Comparison of ENCODE assay signal across 9 cellular contexts in genomic region chr5:67149933-67150523, GRCh38. TPM values are rescaled to one million over a fixed set of nuclear protein-coding genes. Genes with fewer than 3 reads are reported as not detected.
A peak's percentile ranks its signal among the peaks of the same experiment; 100 is the strongest.
DNase-seq lines count a peak whose midpoint lies in the region; ATAC-seq and TF ChIP-seq lines count a peak whose summit lies in the region.
"Had no signal": no experiment of that assay in that cellular context is flagged by ENCODE, and none has a peak within 500 bp of the region (broad histone marks: within the 10 kb centered on the region; RNA-seq: fewer than 3 reads in every experiment).

No MANE protein-coding gene starts in this region.

- no peaks in the 10 kb centered on the region for H3F3A ChIP-seq in PC-9 (ENCODE audit: insufficient read depth, low read depth)

- WGBS in neuronal stem cell (ENCODE audit: extremely low coverage in 2 of 2, insufficient read length in 2 of 2, insufficient replicate concordance in 1 of 2), 2 donors: no CpG with 5 or more reads among the region's 1 CpG

- no TSS peak for BruUV-seq in PC-9 (replicated peaks; lab: Mats Ljungman, UMichigan)

- H3K9me2 ChIP-seq in PC-9 (ENCODE audit: insufficient read depth): no peaks in the 10 kb centered on the region

- no peak overlapping the region for H3K27ac ChIP-seq in PC-9
- H3K27ac ChIP-seq in neuronal stem cell (replicated peaks; ENCODE audit: low read length): no peak overlapping the region

- H3K36me3 ChIP-seq in PC-9 (ENCODE audit: low read depth) (peaks cover 27% of the 10 kb centered on the region; the same call in 1 of the 2 replicates), neuronal stem cell (replicated peaks in 1 of 2; ENCODE audit: control insufficient read depth in 2 of 2, insufficient read depth in 2 of 2, low read length in 2 of 2) (peaks cover 0 to 35% of the 10 kb centered on the region in 2 donors)

- H3K9me3 ChIP-seq in PC-9 (ENCODE audit: insufficient read depth, low read depth) (no peaks in the 10 kb centered on the region), neuronal stem cell (replicated peaks in 1 of 2; ENCODE audit: control insufficient read depth in 2 of 2, insufficient read depth in 1 of 2, low read depth in 1 of 2, low read length in 2 of 2) (peaks cover 0 to 2% of the 10 kb centered on the region in 2 donors)

- H4K20me1 ChIP-seq in PC-9 (ENCODE audit: insufficient read depth): no peaks in the 10 kb centered on the region

- H3K4me1 ChIP-seq in PC-9 (replicated peaks; ENCODE audit: insufficient read depth): no peaks in the 10 kb centered on the region; the same call in 1 of the 2 replicates
- H3K4me1 ChIP-seq in neuronal stem cell (ENCODE audit: control insufficient read depth in 2 of 2, insufficient read depth in 1 of 2, low read depth in 1 of 2, low read length in 2 of 2): no peaks in the 10 kb centered on the region

- POLR2A ChIA-PET in PC-9 (lab: Charles Lee; ENCODE audit: unreplicated experiment): no interaction called here

- H2BK15ac ChIP-seq in neuronal stem cell (ENCODE audit: low read length): no peak overlapping the region

- CTCF ChIA-PET in PC-9 (lab: Charles Lee): interaction anchor here (0.6 to 1.5 kb wide), 4 partner anchors 59 to 844 kb away, joined by 3 to 4 read pairs (median 3); no protein-coding TSS in a partner anchor

- no peak overlapping the region for H2AFZ ChIP-seq in PC-9
- H2AFZ ChIP-seq in neuronal stem cell (ENCODE audit: low read length): no peak overlapping the region

- H3K18ac ChIP-seq in neuronal stem cell (ENCODE audit: low read length): no peak overlapping the region

- peak; percentile 7 for TF ChIP-seq CTCF in GM12865 (IDR thresholded peaks at IDR 0.05; ENCODE audit: insufficient read depth, low read depth, low read length, missing control alignments)
- peak; percentile 61 for TF ChIP-seq CTCF in PC-9 (conservative IDR thresholded peaks at IDR 0.05)

- no peak overlapping the region for H2BK12ac ChIP-seq in neuronal stem cell (ENCODE audit: low read length)

- H4K91ac ChIP-seq in neuronal stem cell (ENCODE audit: low read depth, low read length, poor library complexity): no peak overlapping the region

- no peaks in the 10 kb centered on the region for H3K79me2 ChIP-seq in PC-9 (ENCODE audit: low read depth)

- H4K8ac ChIP-seq in neuronal stem cell (ENCODE audit: low read depth, low read length): no peak overlapping the region

- H3K23ac ChIP-seq in neuronal stem cell (ENCODE audit: low read depth, low read length, poor library complexity): no peak overlapping the region

- no peaks in the 10 kb centered on the region for H3K79me1 ChIP-seq in neuronal stem cell (ENCODE audit: low read depth, low read length)

- H3K4ac ChIP-seq in neuronal stem cell (ENCODE audit: low read length): no peak overlapping the region

- no peak overlapping the region for H3K14ac ChIP-seq in neuronal stem cell (ENCODE audit: low read length)

- no peak overlapping the region for H3K4me2 ChIP-seq in PC-9
- H3K4me2 ChIP-seq in neuronal stem cell (ENCODE audit: insufficient read depth, low read length, poor library complexity, severe bottlenecking): no peak overlapping the region

- no peak for DNase-seq in GM12865 (ENCODE audit: low read depth)
- DNase-seq in PC-9: peak in 1 of 2 experiments; percentile 58
- DNase-seq in fibroblast of the conjunctiva (ENCODE audit: low read depth): peak; percentile 22
- peak; percentile 35 for DNase-seq in renal cortical epithelial cell (ENCODE audit: low read depth)
- DNase-seq in neuronal stem cell (ENCODE audit: low spot score): no peak
- DNase-seq in stimulated activated CD4-positive, alpha-beta T cell treated with anti-CD3 and anti-CD28 coated beads, Interleukin-15, amount 100 ng/mL, for 24 hours: no peak
- DNase-seq: NCI-H345 had no signal

- no peak for ATAC-seq in GM19395 (IDR thresholded peaks at IDR 0.05; ENCODE audit: unreplicated experiment)
- no peak for ATAC-seq in GM18873 (IDR thresholded peaks at IDR 0.05; ENCODE audit: low FRiP score, unreplicated experiment)

- intact Hi-C loops in PC-9 (cut with micrococcal nuclease; ENCODE audit: unreplicated experiment): loop anchor here (5.0 kb wide), 3 partner anchors 163 to 338 kb away; no protein-coding TSS in a partner anchor

- H3K9ac ChIP-seq in neuronal stem cell (ENCODE audit: low read depth, low read length, poor library complexity): no peak overlapping the region

- no peak overlapping the region for H2AK5ac ChIP-seq in neuronal stem cell (ENCODE audit: low read depth, low read length)

- no peak overlapping the region for H2BK5ac ChIP-seq in neuronal stem cell (ENCODE audit: low read length)

- H3K4me3 ChIP-seq in GM12865 (ENCODE audit: low read depth, low read length) (no peak overlapping the region), PC-9 (no peak overlapping the region), neuronal stem cell (ENCODE audit: low read length in 2 of 2) (no peak overlapping the region)

- H3K27me3 ChIP-seq in PC-9 (ENCODE audit: insufficient read depth, low read depth): no peaks in the 10 kb centered on the region
- no peaks in the 10 kb centered on the region for H3K27me3 ChIP-seq in neuronal stem cell (ENCODE audit: control insufficient read depth in 3 of 3, insufficient read depth in 3 of 3, low read depth in 1 of 3, low read length in 3 of 3)

- H2BK120ac ChIP-seq in neuronal stem cell (ENCODE audit: low read depth, low read length): no peak overlapping the region

RNA-seq across cellular contexts. Expression of gene CD180, which starts 46.6 kb away (rescaled TPM):
- total RNA-seq in PC-9 (2021) (not detected in 2 replicates), renal cortical epithelial cell (not detected in 2 replicates)
- polyA plus RNA-seq in neuronal stem cell (2013, experiment 1 of 2): not detected
- not detected for polyA plus RNA-seq in neuronal stem cell (2013, experiment 2 of 2)

Comparison
In these comparisons a context has a peak if more than half of its experiments do, and no peak if none do; other contexts are left out.
1. DNase-seq: peak in fibroblast of the conjunctiva (single experiment) and renal cortical epithelial cell (single experiment); none in GM12865 (single experiment), neuronal stem cell (single experiment) and stimulated activated CD4-positive, alpha-beta T cell treated with anti-CD3 and anti-CD28 coated beads, Interleukin-15, amount 100 ng/mL, for 24 hours (single experiment).